Comparison of ENCODE assay signal across 9 cellular contexts in the genomic region with DNA sequence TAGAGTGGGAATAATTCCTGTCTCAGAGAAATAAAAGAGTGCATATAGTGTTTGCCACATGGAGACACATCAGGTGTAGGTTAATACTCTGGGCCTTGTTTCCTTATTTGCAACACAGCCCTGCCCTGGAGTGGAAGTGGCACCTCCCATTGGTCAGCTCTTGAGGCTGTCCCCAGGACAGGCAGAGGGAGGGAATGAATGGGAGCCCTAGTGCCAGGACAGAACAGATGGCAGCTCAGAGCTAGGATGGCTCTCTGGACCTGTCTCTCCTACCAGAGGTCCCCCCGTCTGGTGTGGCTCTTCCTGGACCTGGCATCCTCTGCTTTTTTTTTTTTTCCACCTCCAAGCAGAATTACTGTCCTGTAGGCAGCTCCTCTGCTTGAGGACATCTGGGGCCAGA.
DNase-seq lines count a peak whose midpoint lies in the region; ATAC-seq and TF ChIP-seq lines count a peak whose summit lies in the region.
"Had no signal": no experiment of that assay in that cellular context is flagged by ENCODE, and none has a peak within 500 bp of the region (broad histone marks: within the 10 kb centered on the region; RNA-seq: fewer than 3 reads in every experiment).

No MANE protein-coding gene starts in this region.

- no peaks in the 10 kb centered on the region for H3K27me3 Mint-ChIP-seq in stimulated activated naive CD8-positive, alpha-beta T cell treated with anti-CD3 and anti-CD28 coated beads, Interleukin-15, amount 100 ng/mL, for 72 hours

- H3K4me1 ChIP-seq in mucosa of rectum (ENCODE audit: control insufficient read depth in 2 of 2, insufficient read depth in 2 of 2, low read length in 2 of 2): peaks cover 21 to 39% of the 10 kb centered on the region in 2 donors

- no peak for TF ChIP-seq CTCF in choroid plexus epithelial cell (conservative IDR thresholded peaks at IDR 0.05; ENCODE audit: low read depth, low read length)

- peak overlapping the region in 1 of 2 donors; percentile 92 for H3K27ac Mint-ChIP-seq in stimulated activated naive CD8-positive, alpha-beta T cell treated with anti-CD3 and anti-CD28 coated beads, Interleukin-15, amount 100 ng/mL, for 72 hours

- H3K9me3 Mint-ChIP-seq in stimulated activated naive CD8-positive, alpha-beta T cell treated with anti-CD3 and anti-CD28 coated beads, Interleukin-15, amount 100 ng/mL, for 72 hours: no peaks in the 10 kb centered on the region

- no peak for DNase-seq in stimulated activated naive CD8-positive, alpha-beta T cell treated with anti-CD3 and anti-CD28 coated beads, Interleukin-15, amount 100 ng/mL, for 72 hours
- no peak for DNase-seq in stimulated activated naive CD8-positive, alpha-beta T cell treated with anti-CD3 and anti-CD28 coated beads, Interleukin-15, Interleukin-2, amounts not matched to agents 100 U/mL and 50 U/mL, for 24 hours
- DNase-seq in choroid plexus epithelial cell (ENCODE audit: low read depth) (no peak), NCI-H146 treated with DMSO at 0.1 percent for 48 hours (lab: John Stamatoyannopoulos, UW; ENCODE audit: unreplicated experiment) (no peak)
- DNase-seq: NCI-H146 had no signal

- peak overlapping the region; percentile 40 to 81 for H3K4me3 Mint-ChIP-seq in stimulated activated naive CD8-positive, alpha-beta T cell treated with anti-CD3 and anti-CD28 coated beads, Interleukin-15, amount 100 ng/mL, for 72 hours

- H3K4me1 Mint-ChIP-seq in stimulated activated naive CD8-positive, alpha-beta T cell treated with anti-CD3 and anti-CD28 coated beads, Interleukin-15, amount 100 ng/mL, for 72 hours: peaks cover 25% of the 10 kb centered on the region

- H3K9ac ChIP-seq in mucosa of rectum (ENCODE audit: low read depth in 1 of 2, low read length in 2 of 2): no peak overlapping the region

- no peaks in the 10 kb centered on the region for H3K27me3 ChIP-seq in mucosa of rectum (ENCODE audit: control insufficient read depth in 2 of 2, insufficient read depth in 2 of 2, low read length in 2 of 2)

- peaks cover 15 to 35% of the 10 kb centered on the region in 2 donors for H3K36me3 ChIP-seq in mucosa of rectum (ENCODE audit: control insufficient read depth in 2 of 2, insufficient read depth in 2 of 2, low read length in 2 of 2)

- no peak overlapping the region for H3K27ac ChIP-seq in mucosa of rectum (ENCODE audit: low read depth in 2 of 2, low read length in 2 of 2)

- no peaks in the 10 kb centered on the region for H3K9me3 ChIP-seq in mucosa of rectum (ENCODE audit: control insufficient read depth in 2 of 2, low read length in 2 of 2)

- no peak for ATAC-seq in stimulated activated naive CD8-positive, alpha-beta T cell treated with anti-CD3 and anti-CD28 coated beads, Interleukin-15, amount 100 ng/mL, for 72 hours
- no peak for ATAC-seq in stimulated activated naive CD8-positive, alpha-beta T cell treated with anti-CD3 and anti-CD28 coated beads, Interleukin-15, Interleukin-2, amounts not matched to agents 100 U/mL and 50 U/mL, for 24 hours
- ATAC-seq in HG03354 (IDR thresholded peaks at IDR 0.05; ENCODE audit: poor library complexity, severe bottlenecking, unreplicated experiment): no peak
- no peak for ATAC-seq in HG02610 (IDR thresholded peaks at IDR 0.05; ENCODE audit: unreplicated experiment)
- ATAC-seq in HG03045 (IDR thresholded peaks at IDR 0.05; ENCODE audit: unreplicated experiment): no peak

- H3K4me3 ChIP-seq in choroid plexus epithelial cell (ENCODE audit: low read depth, low read length) (peak overlapping the region; percentile 68), mucosa of rectum (ENCODE audit: low read length in 2 of 2) (peak overlapping the region; percentile 3 to 45)
